In the genomic region with DNA sequence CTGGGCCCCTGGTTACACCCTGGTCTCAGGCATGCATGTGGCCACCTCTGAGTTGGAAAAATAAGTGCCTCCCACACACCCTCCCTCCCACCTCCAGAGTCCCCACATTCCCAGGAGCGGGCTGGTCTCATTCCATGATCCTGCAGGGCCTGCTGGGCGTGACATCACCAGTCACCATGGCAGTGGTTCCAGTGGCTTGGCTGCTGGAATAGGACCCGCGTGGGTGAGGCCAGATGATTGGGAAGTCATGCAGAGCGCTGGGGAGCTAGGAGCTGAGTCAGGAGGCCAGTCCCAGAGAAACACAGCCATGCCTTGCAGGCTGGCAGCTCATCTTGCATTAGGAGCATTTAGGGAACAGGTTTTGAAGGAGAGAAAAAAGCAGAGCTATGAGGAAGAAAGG, we compare ENCODE assay signal across 9 cellular contexts.
DNase-seq lines count a peak whose midpoint lies in the region; ATAC-seq and TF ChIP-seq lines count a peak whose summit lies in the region.
"Had no signal": no experiment of that assay in that cellular context is flagged by ENCODE, and none has a peak within 500 bp of the region (broad histone marks: within the 10 kb centered on the region; RNA-seq: fewer than 3 reads in every experiment).

No MANE protein-coding gene starts in this region.

- intact Hi-C loops in head of caudate nucleus (cut with DNase I) (loop anchor here (5.0 kb wide), 2 partner anchors 106 to 241 kb away; no protein-coding TSS in a partner anchor), CD14-positive monocyte (cut with micrococcal nuclease) (no loop called here)

- DNase-seq in Ammon's horn (ENCODE audit: low spot score) (peak; percentile 75), adipocyte (ENCODE audit: low read depth) (peak; percentile 91), head of caudate nucleus (peak; percentile 34 to 91 (median 70)), osteoblast (ENCODE audit: insufficient read length, low spot score, missing footprints) (peak; percentile 100), HuH-7 (ENCODE audit: low spot score) (no peak), CD14-positive monocyte (ENCODE audit: low spot score) (no peak)
- DNase-seq: NCI-H524 treated with DMSO at 0.1 percent for 48 hours had no signal

- no peaks in the 10 kb centered on the region for H3K9me3 Mint-ChIP-seq in CD14-positive monocyte

- H3K4me2 ChIP-seq in osteoblast (ENCODE audit: insufficient read depth, low read length): peak overlapping the region; percentile 37

- TF ChIP-seq CTCF in osteoblast (IDR thresholded peaks at IDR 0.05; ENCODE audit: extremely low read depth, low read depth, low read length) (no peak), CD14-positive monocyte (IDR thresholded peaks at IDR 0.05) (no peak)

- H3K79me2 ChIP-seq in osteoblast (ENCODE audit: insufficient read depth, low read length): peaks cover 7% of the 10 kb centered on the region

- peak overlapping the region; percentile 57 for H3K27ac ChIP-seq in osteoblast (ENCODE audit: low read depth, low read length)

- ATAC-seq in GM18907 (IDR thresholded peaks at IDR 0.05; ENCODE audit: unreplicated experiment) (no peak), HG02970 (IDR thresholded peaks at IDR 0.05; ENCODE audit: low FRiP score, unreplicated experiment) (no peak)

- H3K36me3 ChIP-seq in adipocyte (ENCODE audit: control insufficient read depth, insufficient read depth, low read length, severe bottlenecking): no peaks in the 10 kb centered on the region
- H3K36me3 ChIP-seq in osteoblast (ENCODE audit: insufficient read depth, low read length): no peaks in the 10 kb centered on the region

- H3K36me3 Mint-ChIP-seq in CD14-positive monocyte: no peaks in the 10 kb centered on the region

- no peak overlapping the region for H3K9ac ChIP-seq in adipocyte (ENCODE audit: low read length)

- H3K9me3 ChIP-seq in adipocyte (ENCODE audit: control insufficient read depth, low read length) (no peaks in the 10 kb centered on the region), osteoblast (ENCODE audit: low read depth, low read length) (no peaks in the 10 kb centered on the region)

- H3K27me3 Mint-ChIP-seq in CD14-positive monocyte (ENCODE audit: low read depth in 3 of 3): peaks cover 0 to 5% (median 3%) of the 10 kb centered on the region in 3 donors

- no peak overlapping the region for H2AFZ ChIP-seq in osteoblast (ENCODE audit: low read length)

- peaks cover 3% of the 10 kb centered on the region for H3K4me1 Mint-ChIP-seq in CD14-positive monocyte

- H3K4me3 ChIP-seq in adipocyte (ENCODE audit: low read length) (no peak overlapping the region), osteoblast (ENCODE audit: insufficient read depth, low read length) (peak overlapping the region; percentile 9)

- no peak overlapping the region for H3K27ac Mint-ChIP-seq in CD14-positive monocyte

- H3K27me3 ChIP-seq in adipocyte (replicated peaks; ENCODE audit: control insufficient read depth, insufficient read depth, low read length) (no peaks in the 10 kb centered on the region), osteoblast (ENCODE audit: insufficient read depth, low read length) (no peaks in the 10 kb centered on the region)

- H3K4me1 ChIP-seq in adipocyte (ENCODE audit: control insufficient read depth, insufficient read depth, low read length) (peaks cover 14% of the 10 kb centered on the region), osteoblast (ENCODE audit: insufficient read depth, low read length) (peaks cover 22% of the 10 kb centered on the region)

- H4K20me1 ChIP-seq in osteoblast (ENCODE audit: insufficient read depth, low read length): peaks cover 19% of the 10 kb centered on the region

- H3K4me3 Mint-ChIP-seq in CD14-positive monocyte: no peak overlapping the region

Comparison
In these comparisons a context has a peak if more than half of its experiments do, and no peak if none do; other contexts are left out.
1. DNase-seq: peak in Ammon's horn (single experiment), adipocyte (single experiment), head of caudate nucleus (42 of 42) and osteoblast (single experiment); none in HuH-7 (single experiment) and CD14-positive monocyte (single experiment).